Comparison of ENCODE assay signal across 10 cellular contexts in genomic region chr12:6830286-6830892, GRCh38. TPM values are rescaled to one million over a fixed set of nuclear protein-coding genes. Genes with fewer than 3 reads are reported as not detected.
A peak's percentile ranks its signal among the peaks of the same experiment; 100 is the strongest.
DNase-seq lines count a peak whose midpoint lies in the region; FAIRE-seq and TF ChIP-seq lines count a peak whose summit lies in the region.
"Had no signal": no experiment of that assay in that cellular context is flagged by ENCODE, and none has a peak within 500 bp of the region (broad histone marks: within the 10 kb centered on the region; RNA-seq: fewer than 3 reads in every experiment).

No MANE protein-coding gene starts in this region.

- no peak for TF ChIP-seq POLR2A in H54 (IDR thresholded peaks at IDR 0.05; ENCODE audit: low read depth, low read length)
- TF ChIP-seq POLR2A in transverse colon (IDR thresholded peaks at IDR 0.05): no peak

- intact Hi-C loops in transverse colon (cut with DNase I; ENCODE audit: low total_unique reads): no loop called here

- WGBS in transverse colon (ENCODE audit: low coverage in 1 of 2), 2 donors: 87% methylated on average over 11 of the region's 11 CpGs; no CpG with 5 or more reads in 1 of the 2 donors

- FAIRE-seq in urothelium cell line (lab: Jason Lieb, UNC) (peak; percentile 48), H54 (lab: Jason Lieb, UNC) (no peak)

- H3K9me3 ChIP-seq in transverse colon: no peaks in the 10 kb centered on the region
- H3K9me3 ChIP-seq: prostate gland had no signal

- in situ Hi-C loops in transverse colon (cut with MboI; ENCODE audit: low pct_ligation_motif_present in 1 of 4, low pct_unique_long_range_greater_than_20kb in 1 of 4, low sequenced_read_pairs in 3 of 4): loop anchor here in 2 of 4 donors (25.0 kb wide), 1 partner anchor 93 kb away; no protein-coding TSS in a partner anchor

- H3K36me3 ChIP-seq in transverse colon: no peaks in the 10 kb centered on the region

- H3K4me1 ChIP-seq in transverse colon: peaks cover 6 to 28% (median 19%) of the 10 kb centered on the region in 4 donors
- H3K4me1 ChIP-seq: prostate gland had no signal

- H3K36me3 Mint-ChIP-seq in activated naive CD8-positive, alpha-beta T cell: no peaks in the 10 kb centered on the region
- no peaks in the 10 kb centered on the region for H3K36me3 Mint-ChIP-seq in activated naive CD8-positive, alpha-beta T cell treated with anti-CD3 and anti-CD28 coated beads for 36 hours

- H3K4me1 Mint-ChIP-seq in activated naive CD8-positive, alpha-beta T cell (ENCODE audit: low read depth): peaks cover 19% of the 10 kb centered on the region
- peaks cover 16% of the 10 kb centered on the region for H3K4me1 Mint-ChIP-seq in activated naive CD8-positive, alpha-beta T cell treated with anti-CD3 and anti-CD28 coated beads for 36 hours

- no peak overlapping the region for H3K27ac Mint-ChIP-seq in activated naive CD8-positive, alpha-beta T cell
- no peak overlapping the region for H3K27ac Mint-ChIP-seq in activated naive CD8-positive, alpha-beta T cell treated with anti-CD3 and anti-CD28 coated beads for 36 hours

- no peak for DNase-seq in activated naive CD8-positive, alpha-beta T cell treated with anti-CD3 and anti-CD28 coated beads for 36 hours
- no peak for DNase-seq in fibroblast of mammary gland (ENCODE audit: low read depth)
- no peak for DNase-seq in urothelium cell line (ENCODE audit: low spot score)
- DNase-seq in H54 (ENCODE audit: insufficient read length, low spot score): no peak
- DNase-seq in transverse colon: no peak
- DNase-seq: activated CD4-positive, CD25-positive, alpha-beta regulatory T cell treated with anti-CD3 and anti-CD28 coated beads, Interleukin-2, amount 50 U/mL, for 72 hours; kidney glomerular epithelial cell had no signal

- H3K27ac ChIP-seq in transverse colon: no peak overlapping the region
- H3K27ac ChIP-seq: epithelial cell of prostate had no signal

- no peaks in the 10 kb centered on the region for H3K9me3 Mint-ChIP-seq in activated naive CD8-positive, alpha-beta T cell (ENCODE audit: low read depth)
- no peaks in the 10 kb centered on the region for H3K9me3 Mint-ChIP-seq in activated naive CD8-positive, alpha-beta T cell treated with anti-CD3 and anti-CD28 coated beads for 36 hours

- H3K27me3 Mint-ChIP-seq in activated naive CD8-positive, alpha-beta T cell: peaks cover 6% of the 10 kb centered on the region
- H3K27me3 Mint-ChIP-seq in activated naive CD8-positive, alpha-beta T cell treated with anti-CD3 and anti-CD28 coated beads for 36 hours: peaks cover 41% of the 10 kb centered on the region

- H3K4me3 Mint-ChIP-seq in activated naive CD8-positive, alpha-beta T cell: peak overlapping the region; percentile 39
- no peak overlapping the region for H3K4me3 Mint-ChIP-seq in activated naive CD8-positive, alpha-beta T cell treated with anti-CD3 and anti-CD28 coated beads for 36 hours

- no peak for TF ChIP-seq CTCF in fibroblast of mammary gland (conservative IDR thresholded peaks at IDR 0.05; ENCODE audit: control insufficient read depth, insufficient read depth, low read depth, low read length)
- no peak for TF ChIP-seq CTCF in transverse colon (IDR thresholded peaks at IDR 0.05)

- peak overlapping the region; percentile 90 for H3K4me3 ChIP-seq in fibroblast of mammary gland (ENCODE audit: control insufficient read depth, low read depth, low read length)
- H3K4me3 ChIP-seq in transverse colon: no peak overlapping the region

- TF ChIP-seq EP300 in transverse colon (IDR thresholded peaks at IDR 0.05; ENCODE audit: low read depth): no peak

- peaks cover 34% of the 10 kb centered on the region for H3K27me3 ChIP-seq in transverse colon

RNA-seq across cellular contexts. Expression of gene P3H3, which starts 2.2 kb away (rescaled TPM):
- under 1 TPM; 0.36 to 0.60 TPM for total RNA-seq in activated naive CD8-positive, alpha-beta T cell treated with anti-CD3 and anti-CD28 coated beads for 36 hours
- 10 to 100 TPM in 3 of 4 donors, 1 to 10 TPM in 1; 5.9 to 32.9 (median 14.4) TPM for total RNA-seq in transverse colon

RNA-seq across cellular contexts. Expression of gene GPR162, which starts 8.8 kb away (rescaled TPM):
- total RNA-seq in activated naive CD8-positive, alpha-beta T cell treated with anti-CD3 and anti-CD28 coated beads for 36 hours: under 1 TPM; 0.54 to 0.76 TPM
- 1 to 10 TPM in 3 of 4 donors, not detected in 1; 3.0 to 6.4 (median 3.1) TPM for total RNA-seq in transverse colon

RNA-seq across cellular contexts. Expression of gene GNB3, which starts 10.3 kb away (rescaled TPM):
- under 1 TPM in 1 of 2 experiments, not detected in 1; 0.10 TPM for total RNA-seq in activated naive CD8-positive, alpha-beta T cell treated with anti-CD3 and anti-CD28 coated beads for 36 hours
- under 1 TPM in 2 of 4 donors, not detected in 2; 0.14 to 0.32 TPM for total RNA-seq in transverse colon

RNA-seq across cellular contexts. Expression of gene CDCA3, which starts 20.7 kb away (rescaled TPM):
- 10 to 100 TPM; 62.5 to 64.0 TPM for total RNA-seq in activated naive CD8-positive, alpha-beta T cell treated with anti-CD3 and anti-CD28 coated beads for 36 hours
- total RNA-seq in transverse colon: 1 to 10 TPM in 3 of 4 donors, not detected in 1; 3.0 to 8.8 (median 3.3) TPM

RNA-seq across cellular contexts. Expression of gene USP5, which starts 21.6 kb away (rescaled TPM):
- total RNA-seq in activated naive CD8-positive, alpha-beta T cell treated with anti-CD3 and anti-CD28 coated beads for 36 hours: 100 to 1,000 TPM; 125 to 127 TPM
- total RNA-seq in transverse colon: 100 to 1,000 TPM in 1 of 4 donors, 10 to 100 TPM in 3; 30.5 to 171 (median 35.4) TPM

Comparison
In these comparisons a context has a peak if more than half of its experiments do, and no peak if none do; other contexts are left out.
1. RNA of gene P3H3, which starts 2.2 kb away (total RNA-seq): 5.9 to 32.9 TPM in transverse colon; 0.36 to 0.60 TPM in activated naive CD8-positive, alpha-beta T cell treated with anti-CD3 and anti-CD28 coated beads for 36 hours; every median in the first group is over 4 times any median in the second.